In the genomic region with DNA sequence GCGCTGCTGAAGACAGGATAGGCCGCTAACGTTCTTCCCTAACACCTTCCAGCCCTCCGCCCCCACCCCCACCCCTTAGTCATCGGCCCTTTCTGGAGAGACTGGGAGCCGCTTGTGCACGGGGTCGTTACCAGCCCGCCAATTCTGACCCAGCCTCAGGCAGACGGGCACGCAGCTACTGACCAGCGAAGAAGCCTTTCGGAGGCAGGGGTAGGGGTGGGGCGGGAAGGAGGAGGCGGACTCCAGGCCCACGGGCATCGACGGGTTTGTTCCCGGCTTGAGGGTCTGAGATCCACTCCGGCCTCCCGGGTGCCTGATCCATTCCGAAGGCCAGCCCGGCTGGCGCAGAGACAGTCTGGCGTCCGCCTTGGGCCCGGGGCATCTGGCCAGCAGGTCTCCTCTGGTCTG, we compare ENCODE assay signal across 14 cellular contexts. TPM values are rescaled to one million over a fixed set of nuclear protein-coding genes. Genes with fewer than 3 reads are reported as not detected.
DNase-seq lines count a peak whose midpoint lies in the region; ATAC-seq and TF ChIP-seq lines count a peak whose summit lies in the region.
"Had no signal": no experiment of that assay in that cellular context is flagged by ENCODE, and none has a peak within 500 bp of the region (broad histone marks: within the 10 kb centered on the region; RNA-seq: fewer than 3 reads in every experiment).

No MANE protein-coding gene starts in this region.

- peaks cover 89% of the 10 kb centered on the region for H3K27me3 ChIP-seq in CD8-positive, alpha-beta memory T cell (ENCODE audit: insufficient read depth, low read length, poor library complexity, severe bottlenecking)
- H3K27me3 ChIP-seq in H7 (ENCODE audit: control insufficient read depth, insufficient read depth, low read length) (peaks cover 99% of the 10 kb centered on the region), foreskin keratinocyte (peaks cover 100% of the 10 kb centered on the region)

- H3K36me3 ChIP-seq in CD8-positive, alpha-beta memory T cell (ENCODE audit: insufficient read depth, low read length): no peaks in the 10 kb centered on the region
- H3K36me3 ChIP-seq in H7 (replicated peaks; ENCODE audit: control insufficient read depth, insufficient read depth, low read length): no peaks in the 10 kb centered on the region
- H3K36me3 ChIP-seq: upper lobe of right lung had no signal

- POLR2A ChIA-PET in CD8-positive, alpha-beta memory T cell (lab: Charles Lee): no interaction called here

- peaks cover 0 to 2% (median 0%) of the 10 kb centered on the region in 5 donors for H3K9me3 Mint-ChIP-seq in CD8-positive, alpha-beta memory T cell
- peaks cover 0 to 32% (median 7%) of the 10 kb centered on the region in 7 donors for H3K9me3 Mint-ChIP-seq in naive B cell
- H3K9me3 Mint-ChIP-seq: CD4-positive, alpha-beta T cell; T-helper 1 cell treated with Interleukin-12 subunit alpha and Interleukin-12 subunit beta and Interleukin-4 antibody, amounts not matched to agents 30 μg/mL and 1 μg/mL, for 36 hours had no signal

- no peaks in the 10 kb centered on the region for H3K36me3 Mint-ChIP-seq in CD8-positive, alpha-beta memory T cell
- H3K36me3 Mint-ChIP-seq in naive B cell: peaks cover 0 to 8% of the 10 kb centered on the region in 2 donors

- peaks cover 87 to 91% of the 10 kb centered on the region in 2 donors for H3K27me3 Mint-ChIP-seq in CD8-positive, alpha-beta memory T cell
- H3K27me3 Mint-ChIP-seq in naive B cell: peaks cover 74 to 94% (median 87%) of the 10 kb centered on the region in 3 donors

- no peak overlapping the region for H3K27ac ChIP-seq in CD8-positive, alpha-beta memory T cell (ENCODE audit: low read depth, low read length)
- no peak overlapping the region for H3K27ac ChIP-seq in foreskin keratinocyte
- H3K27ac ChIP-seq: dorsolateral prefrontal cortex, upper lobe of right lung had no signal

- CTCF ChIA-PET in CD8-positive, alpha-beta memory T cell (lab: Charles Lee): interaction anchor here (1.0 to 1.9 kb wide), 2 partner anchors 10 to 12 kb away, joined by 4 to 7 read pairs; no protein-coding TSS in a partner anchor

- ATAC-seq in foreskin keratinocyte: peak; percentile 9
- ATAC-seq in naive B cell (ENCODE audit: low read depth in 2 of 2): no peak
- ATAC-seq in GM21515 (IDR thresholded peaks at IDR 0.05; ENCODE audit: unreplicated experiment): no peak
- no peak for ATAC-seq in GM18909 (IDR thresholded peaks at IDR 0.05; ENCODE audit: poor library complexity, unreplicated experiment)

- no peak overlapping the region for H3K4me3 ChIP-seq in CD8-positive, alpha-beta memory T cell (ENCODE audit: low read length)
- peak overlapping the region; percentile 4; the same call in 1 of the 2 replicates for H3K4me3 ChIP-seq in H7 (ENCODE audit: insufficient read depth, low read depth, low read length)

- peaks cover 54 to 71% (median 62%) of the 10 kb centered on the region in 3 donors for H3K4me1 Mint-ChIP-seq in CD8-positive, alpha-beta memory T cell
- peaks cover 52 to 73% (median 53%) of the 10 kb centered on the region in 3 donors for H3K4me1 Mint-ChIP-seq in naive B cell

- peak overlapping the region in 4 of 7 donors; percentile 14 to 78 (median 70) for H3K4me3 Mint-ChIP-seq in CD8-positive, alpha-beta memory T cell
- peak overlapping the region in 7 of 8 donors; percentile 3 to 91 (median 77) for H3K4me3 Mint-ChIP-seq in naive B cell
- H3K4me3 Mint-ChIP-seq: CD4-positive, alpha-beta T cell had no signal

- no peak for DNase-seq in CD8-positive, alpha-beta memory T cell
- DNase-seq in H7 (peak; percentile 87), foreskin keratinocyte (no peak), naive B cell (no peak), NAMALWA (ENCODE audit: low spot score) (no peak)
- DNase-seq: activated CD4-positive, alpha-beta T cell treated with anti-CD3 and anti-CD28 coated beads for 1 hour; CD4-positive, alpha-beta T cell; dorsolateral prefrontal cortex had no signal

- H3K4me1 ChIP-seq in CD8-positive, alpha-beta memory T cell (ENCODE audit: insufficient read depth, low read length): peaks cover 41% of the 10 kb centered on the region
- H3K4me1 ChIP-seq in foreskin keratinocyte: no peaks in the 10 kb centered on the region

- no peak for TF ChIP-seq CTCF in foreskin keratinocyte (conservative IDR thresholded peaks at IDR 0.05)

- H3K27ac Mint-ChIP-seq in CD8-positive, alpha-beta memory T cell: no peak overlapping the region
- H3K27ac Mint-ChIP-seq in naive B cell: peak overlapping the region in 1 of 6 donors; percentile 97
- H3K27ac Mint-ChIP-seq: CD4-positive, alpha-beta T cell had no signal

- H3K9me3 ChIP-seq in CD8-positive, alpha-beta memory T cell (ENCODE audit: low read length): no peaks in the 10 kb centered on the region
- H3K9me3 ChIP-seq: upper lobe of right lung had no signal

RNA-seq across cellular contexts. Expression of gene HAND1, which starts 0.7 kb away (rescaled TPM):
- not detected for total RNA-seq in CD8-positive, alpha-beta memory T cell
- polyA plus RNA-seq in CD8-positive, alpha-beta memory T cell: not detected
- total RNA-seq in H7 (2014; rRNA removed; shearing (Covaris generic)): not detected in 2 replicates
- 0.17 TPM in 1 of 2 replicates, not detected in the other for total RNA-seq in foreskin keratinocyte
- polyA plus RNA-seq in foreskin keratinocyte (0.12 and 0.21 TPM in 2 replicates), naive B cell (ENCODE audit: low read depth in 6 of 6) (not detected)
- total RNA-seq: CD4-positive, alpha-beta T cell; pulmonary artery endothelial cell; RPMI7951; upper lobe of right lung had no signal

RNA-seq across cellular contexts. Expression of gene SAP30L, which starts 33.0 kb away (rescaled TPM):
- 10 to 100 TPM; 35.1 to 37.9 TPM for total RNA-seq in CD8-positive, alpha-beta memory T cell
- polyA plus RNA-seq in CD8-positive, alpha-beta memory T cell: 37.9 TPM
- 14.3 and 22.3 TPM in 2 replicates for total RNA-seq in H7 (2014; rRNA removed; shearing (Covaris generic))
- total RNA-seq in foreskin keratinocyte: 32.4 and 37.7 TPM in 2 replicates
- polyA plus RNA-seq in foreskin keratinocyte: 35.7 and 37.1 TPM in 2 replicates
- polyA plus RNA-seq in naive B cell (ENCODE audit: low read depth in 6 of 6): 10 to 100 TPM; 16.0 to 57.8 (median 32.1) TPM
